Comparison of ENCODE assay signal across 22 cellular contexts in genomic region chr1:244556263-244556662, GRCh38.
"Had no signal": no experiment of that assay in that cellular context is flagged by ENCODE, and none has a peak within 500 bp of the region (broad histone marks: within the 10 kb centered on the region; RNA-seq: fewer than 3 reads in every experiment).

No MANE protein-coding gene starts in this region.

- H3K27ac ChIP-seq: coronary artery, dorsolateral prefrontal cortex, esophagus muscularis mucosa, foreskin keratinocyte, gastroesophageal sphincter, heart left ventricle, left lung, lower lobe of right lung had no signal

- H3K4me1 ChIP-seq: esophagus muscularis mucosa, foreskin keratinocyte, gastroesophageal sphincter, heart left ventricle, left lung, lower lobe of right lung had no signal

- H3K4me3 ChIP-seq: coronary artery, dorsolateral prefrontal cortex, esophagus muscularis mucosa, gastroesophageal sphincter, heart left ventricle, left lung, lower lobe of right lung, mucosa of descending colon had no signal

- H3K27me3 ChIP-seq: dorsolateral prefrontal cortex, esophagus muscularis mucosa, foreskin keratinocyte, gastroesophageal sphincter, heart left ventricle, left lung had no signal

- FAIRE-seq: colon, endothelial cell of umbilical vein, frontal cortex, islet of Langerhans, keratinocyte had no signal

- DNase-seq: dermis blood vessel endothelial cell; dorsolateral prefrontal cortex; effector CD4-positive, alpha-beta T cell; effector memory CD4-positive, alpha-beta T cell; foreskin keratinocyte; heart left ventricle; hippocampal formation; left cardiac atrium; left lung; left ventricle myocardium superior; lower lobe of right lung; mesenchymal stem cell; mucosa of descending colon; naive B cell had no signal

- ATAC-seq: foreskin keratinocyte, gastroesophageal sphincter, heart left ventricle, left cardiac atrium, left lung, left ventricle myocardium superior, lower lobe of right lung, mucosa of descending colon had no signal

- H3K36me3 ChIP-seq: esophagus muscularis mucosa, heart left ventricle, left lung, lower lobe of right lung had no signal
